10 cellular contexts compared by ENCODE assay signal in genomic region chr5:32278403-32278802, GRCh38. TPM values are rescaled to one million over a fixed set of nuclear protein-coding genes. Genes with fewer than 3 reads are reported as not detected.
DNase-seq lines count a peak whose midpoint lies in the region; ATAC-seq, FAIRE-seq and TF ChIP-seq lines count a peak whose summit lies in the region.
"Had no signal": no experiment of that assay in that cellular context is flagged by ENCODE, and none has a peak within 500 bp of the region (broad histone marks: within the 10 kb centered on the region; RNA-seq: fewer than 3 reads in every experiment).

No MANE protein-coding gene starts in this region.

- peaks cover 55% of the 10 kb centered on the region for H3K4me1 Mint-ChIP-seq in endodermal cell
- peaks cover 55% of the 10 kb centered on the region for H3K4me1 Mint-ChIP-seq in stimulated activated effector memory CD8-positive, alpha-beta T cell treated with anti-CD3 and anti-CD28 coated beads, Interleukin-12 subunit alpha, Interleukin-12 subunit beta, amount 100 ng/mL, for 72 hours

- WGBS in endodermal cell (ENCODE audit: insufficient coverage in 1 of 2, insufficient read length in 1 of 2), 2 experiments: 91 to 92% methylated on average over 2 to 3 of the region's 3 CpGs

- in situ Hi-C loops in G401 (cut with HindIII; ENCODE audit: low sequenced_read_pairs): no loop called here

- no peak for TF ChIP-seq CTCF in endodermal cell (conservative IDR thresholded peaks at IDR 0.05)

- H3K9ac ChIP-seq in endodermal cell (ENCODE audit: extremely low read depth, low read length, poor library complexity, severe bottlenecking): no peak overlapping the region

- H3K4me3 ChIP-seq in endodermal cell (ENCODE audit: low read length): no peak overlapping the region
- H3K4me3 ChIP-seq: right lobe of liver had no signal

- peak; percentile 72 for ATAC-seq in stimulated activated effector memory CD8-positive, alpha-beta T cell treated with anti-CD3 and anti-CD28 coated beads, Interleukin-12 subunit alpha, Interleukin-12 subunit beta, amount 100 ng/mL, for 72 hours
- no peak for ATAC-seq in HG03457 (IDR thresholded peaks at IDR 0.05; ENCODE audit: unreplicated experiment)
- ATAC-seq: right lobe of liver had no signal

- no peaks in the 10 kb centered on the region for H3K27me3 ChIP-seq in endodermal cell (ENCODE audit: control insufficient read depth, insufficient read depth, low read length, poor library complexity, severe bottlenecking)
- H3K27me3 ChIP-seq: right lobe of liver had no signal

- DNase-seq in activated naive CD4-positive, alpha-beta T cell treated with Interleukin-2 at 50 U/mL for 16 hours: peak; percentile 20
- no peak for DNase-seq in activated naive CD4-positive, alpha-beta T cell (lab: John Stamatoyannopoulos, UW)
- peak; percentile 61 for DNase-seq in RCC 7860 (ENCODE audit: low spot score)
- DNase-seq in endodermal cell: no peak
- peak in 1 of 2 donors; percentile 67 for DNase-seq in stimulated activated effector memory CD8-positive, alpha-beta T cell treated with anti-CD3 and anti-CD28 coated beads, Interleukin-12 subunit alpha, Interleukin-12 subunit beta, amount 100 ng/mL, for 72 hours (ENCODE audit: low spot score in 2 of 2)
- no peak for DNase-seq in G401 (ENCODE audit: low spot score)
- no peak for DNase-seq in NCI-H2081 treated with DMSO at 0.1 percent for 48 hours (lab: John Stamatoyannopoulos, UW)
- DNase-seq: NCI-H2107, right lobe of liver had no signal

- no peaks in the 10 kb centered on the region for H3K27me3 Mint-ChIP-seq in endodermal cell (ENCODE audit: insufficient read depth)

- H3K9me3 ChIP-seq in endodermal cell (ENCODE audit: control insufficient read depth, low read length): peaks cover 11% of the 10 kb centered on the region
- H3K9me3 ChIP-seq: right lobe of liver had no signal

- H3K4me3 Mint-ChIP-seq in endodermal cell: no peak overlapping the region
- peak overlapping the region; percentile 14 for H3K4me3 Mint-ChIP-seq in stimulated activated effector memory CD8-positive, alpha-beta T cell treated with anti-CD3 and anti-CD28 coated beads, Interleukin-12 subunit alpha, Interleukin-12 subunit beta, amount 100 ng/mL, for 72 hours

- peaks cover 5% of the 10 kb centered on the region for H3K9me3 Mint-ChIP-seq in endodermal cell
- H3K9me3 Mint-ChIP-seq in stimulated activated effector memory CD8-positive, alpha-beta T cell treated with anti-CD3 and anti-CD28 coated beads, Interleukin-12 subunit alpha, Interleukin-12 subunit beta, amount 100 ng/mL, for 72 hours: no peaks in the 10 kb centered on the region

- H3K36me3 ChIP-seq in endodermal cell (ENCODE audit: control insufficient read depth, insufficient read depth, low read length): peaks cover 44% of the 10 kb centered on the region

- peaks cover 49% of the 10 kb centered on the region for H3K36me3 Mint-ChIP-seq in endodermal cell (ENCODE audit: low read depth)
- peaks cover 36% of the 10 kb centered on the region for H3K36me3 Mint-ChIP-seq in stimulated activated effector memory CD8-positive, alpha-beta T cell treated with anti-CD3 and anti-CD28 coated beads, Interleukin-12 subunit alpha, Interleukin-12 subunit beta, amount 100 ng/mL, for 72 hours

- H3K4me1 ChIP-seq in endodermal cell (ENCODE audit: control insufficient read depth, insufficient read depth, low read length): peaks cover 23% of the 10 kb centered on the region

- H3K27ac Mint-ChIP-seq in endodermal cell: peak overlapping the region; percentile 55
- H3K27ac Mint-ChIP-seq in stimulated activated effector memory CD8-positive, alpha-beta T cell treated with anti-CD3 and anti-CD28 coated beads, Interleukin-12 subunit alpha, Interleukin-12 subunit beta, amount 100 ng/mL, for 72 hours: peak overlapping the region; percentile 57

- no peak overlapping the region for H3K27ac ChIP-seq in endodermal cell (ENCODE audit: low read depth, low read length)
- H3K27ac ChIP-seq: right lobe of liver had no signal

- no peak for FAIRE-seq in RCC 7860 (lab: Jason Lieb, UNC)

RNA-seq across cellular contexts. Expression of gene MTMR12, which starts 34.3 kb away (rescaled TPM):
- total RNA-seq in endodermal cell: 10 to 100 TPM; 32.7 to 33.3 TPM
- polyA plus RNA-seq in endodermal cell (2013, experiment 1 of 2): 24.2 TPM
- polyA plus RNA-seq in endodermal cell (2013, experiment 2 of 2): 22.1 TPM
- 12.7 and 23.8 TPM in 2 replicates for total RNA-seq in G401 (2014; rRNA removed; shearing (Covaris generic))

Comparison
In these comparisons a context has a peak if more than half of its experiments do, and no peak if none do; other contexts are left out.
1. DNase-seq: peak in activated naive CD4-positive, alpha-beta T cell treated with Interleukin-2 at 50 U/mL for 16 hours (single experiment) and RCC 7860 (single experiment); none in activated naive CD4-positive, alpha-beta T cell (0 of 4), endodermal cell (single experiment), G401 (single experiment) and NCI-H2081 treated with DMSO at 0.1 percent for 48 hours (single experiment).